In the genomic region with DNA sequence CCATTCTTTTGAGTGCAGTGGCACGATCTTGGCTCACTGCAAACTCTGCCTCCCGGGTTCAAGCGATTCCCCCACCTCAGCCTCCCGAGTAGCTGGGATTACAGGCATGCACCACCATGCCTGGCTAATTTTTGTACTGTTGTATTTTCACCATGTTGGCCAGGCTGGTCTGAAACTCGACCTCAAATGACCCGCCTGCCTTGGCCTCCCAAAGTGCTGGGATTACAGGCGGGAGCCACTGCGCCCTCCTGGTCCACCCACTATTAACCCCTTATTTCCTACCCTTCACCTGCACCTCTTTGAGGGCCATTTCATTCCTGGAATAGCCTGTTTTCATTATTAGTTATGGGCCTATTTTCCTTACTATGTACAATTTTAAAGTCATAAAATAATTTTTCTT, we compare ENCODE assay signal across 2 cellular contexts.
TF ChIP-seq lines count a peak whose summit lies in the region.

No MANE protein-coding gene starts in this region.

TF ChIP-seq in H1, 55 proteins besides CTCF, POLR2A, EP300 and RAD21:
- TF ChIP-seq, protein P1, sequence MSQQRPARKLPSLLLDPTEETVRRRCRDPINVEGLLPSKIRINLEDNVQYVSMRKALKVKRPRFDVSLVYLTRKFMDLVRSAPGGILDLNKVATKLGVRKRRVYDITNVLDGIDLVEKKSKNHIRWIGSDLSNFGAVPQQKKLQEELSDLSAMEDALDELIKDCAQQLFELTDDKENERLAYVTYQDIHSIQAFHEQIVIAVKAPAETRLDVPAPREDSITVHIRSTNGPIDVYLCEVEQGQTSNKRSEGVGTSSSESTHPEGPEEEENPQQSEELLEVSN (IDR thresholded peaks at IDR 0.05), result peak; percentile 36; the same call in 1 of the 2 replicates

TF ChIP-seq in HepG2, 621 proteins besides CTCF, POLR2A, EP300 and RAD21:
- TF ChIP-seq, protein P2, sequence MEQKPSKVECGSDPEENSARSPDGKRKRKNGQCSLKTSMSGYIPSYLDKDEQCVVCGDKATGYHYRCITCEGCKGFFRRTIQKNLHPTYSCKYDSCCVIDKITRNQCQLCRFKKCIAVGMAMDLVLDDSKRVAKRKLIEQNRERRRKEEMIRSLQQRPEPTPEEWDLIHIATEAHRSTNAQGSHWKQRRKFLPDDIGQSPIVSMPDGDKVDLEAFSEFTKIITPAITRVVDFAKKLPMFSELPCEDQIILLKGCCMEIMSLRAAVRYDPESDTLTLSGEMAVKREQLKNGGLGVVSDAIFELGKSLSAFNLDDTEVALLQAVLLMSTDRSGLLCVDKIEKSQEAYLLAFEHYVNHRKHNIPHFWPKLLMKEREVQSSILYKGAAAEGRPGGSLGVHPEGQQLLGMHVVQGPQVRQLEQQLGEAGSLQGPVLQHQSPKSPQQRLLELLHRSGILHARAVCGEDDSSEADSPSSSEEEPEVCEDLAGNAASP (CRISPR knock-in tag; IDR thresholded peaks at IDR 0.05; ENCODE audit: borderline replicate concordance), result peak; percentile 57; the same call in 1 of the 2 replicates
